1 cellular context compared by ENCODE assay signal in genomic region chr2:158214431-158214830, GRCh38.
TF ChIP-seq lines count a peak whose summit lies in the region.

No MANE protein-coding gene starts in this region.

TF ChIP-seq in HepG2, 621 proteins besides CTCF, POLR2A, EP300 and RAD21 (continued from another document):
- TF ChIP-seq CEBPZ (IDR thresholded peaks at IDR 0.05; ENCODE audit: low read length) = no peak
- no peak for TF ChIP-seq RORA (CRISPR knock-in tag; IDR thresholded peaks at IDR 0.05)
- peak; percentile 80 for TF ChIP-seq FOSL1 (CRISPR knock-in tag; IDR thresholded peaks at IDR 0.05; ENCODE audit: borderline replicate concordance)
- TF ChIP-seq BRF2 (CRISPR knock-in tag; IDR thresholded peaks at IDR 0.05) = no peak
- no peak for TF ChIP-seq HNRNPL (IDR thresholded peaks at IDR 0.05; ENCODE audit: low read depth, low read length)
- no peak for TF ChIP-seq ZNF530 (CRISPR knock-in tag; IDR thresholded peaks at IDR 0.05; ENCODE audit: low read depth)
- TF ChIP-seq ZNF468 (CRISPR knock-in tag; IDR thresholded peaks at IDR 0.05) = no peak
- no peak for TF ChIP-seq MAF1 (CRISPR knock-in tag; IDR thresholded peaks at IDR 0.05; ENCODE audit: borderline replicate concordance)
- TF ChIP-seq CREB1 (IDR thresholded peaks at IDR 0.05) = peak; percentile 55
- peak; percentile 30; the same call in 1 of the 2 replicates for TF ChIP-seq CREB1 (CRISPR knock-in tag; IDR thresholded peaks at IDR 0.05)
- TF ChIP-seq ZNF260 (CRISPR knock-in tag; IDR thresholded peaks at IDR 0.05; ENCODE audit: borderline replicate concordance, low read depth) = no peak
- no peak for TF ChIP-seq GPN1 (CRISPR knock-in tag; IDR thresholded peaks at IDR 0.05; ENCODE audit: borderline replicate concordance)
- TF ChIP-seq ISX (CRISPR knock-in tag; conservative IDR thresholded peaks at IDR 0.05) = no peak
- TF ChIP-seq SAP130 (CRISPR knock-in tag; IDR thresholded peaks at IDR 0.05; ENCODE audit: low read depth) = peak; percentile 83
- TF ChIP-seq FOXJ3 (CRISPR knock-in tag; IDR thresholded peaks at IDR 0.05; ENCODE audit: borderline replicate concordance) = no peak
- no peak for TF ChIP-seq ZNF17 (CRISPR knock-in tag; IDR thresholded peaks at IDR 0.05)
- TF ChIP-seq CEBPB (IDR thresholded peaks at IDR 0.05; ENCODE audit: borderline replicate concordance, low read depth, low read length) = no peak
- TF ChIP-seq RARA (CRISPR knock-in tag; IDR thresholded peaks at IDR 0.05) = peak; percentile 28; the same call in 1 of the 2 replicates
- no peak for TF ChIP-seq KAT2B (IDR thresholded peaks at IDR 0.05; ENCODE audit: borderline replicate concordance, low read depth, low read length)
- TF ChIP-seq SRSF4 (IDR thresholded peaks at IDR 0.05; ENCODE audit: low read depth, low read length, poor library complexity, severe bottlenecking) = no peak
- TF ChIP-seq ZMYM2 (CRISPR knock-in tag; IDR thresholded peaks at IDR 0.05) = no peak
- TF ChIP-seq SSRP1 (CRISPR knock-in tag; IDR thresholded peaks at IDR 0.05) = no peak
- TF ChIP-seq BRD4 (CRISPR knock-in tag; IDR thresholded peaks at IDR 0.05) = no peak
- no peak for TF ChIP-seq ZNF724P (CRISPR knock-in tag; IDR thresholded peaks at IDR 0.05; ENCODE audit: borderline replicate concordance)
- no peak for TF ChIP-seq ZNF253 (CRISPR knock-in tag; IDR thresholded peaks at IDR 0.05; ENCODE audit: borderline replicate concordance)
- no peak for TF ChIP-seq KDM1A (CRISPR knock-in tag; IDR thresholded peaks at IDR 0.05)
- TF ChIP-seq E2F2 (CRISPR knock-in tag; IDR thresholded peaks at IDR 0.05; ENCODE audit: borderline replicate concordance) = no peak
- no peak for TF ChIP-seq TOE1 (CRISPR knock-in tag; IDR thresholded peaks at IDR 0.05)
